ENCODE assay signal across 8 cellular contexts in the genomic region with DNA sequence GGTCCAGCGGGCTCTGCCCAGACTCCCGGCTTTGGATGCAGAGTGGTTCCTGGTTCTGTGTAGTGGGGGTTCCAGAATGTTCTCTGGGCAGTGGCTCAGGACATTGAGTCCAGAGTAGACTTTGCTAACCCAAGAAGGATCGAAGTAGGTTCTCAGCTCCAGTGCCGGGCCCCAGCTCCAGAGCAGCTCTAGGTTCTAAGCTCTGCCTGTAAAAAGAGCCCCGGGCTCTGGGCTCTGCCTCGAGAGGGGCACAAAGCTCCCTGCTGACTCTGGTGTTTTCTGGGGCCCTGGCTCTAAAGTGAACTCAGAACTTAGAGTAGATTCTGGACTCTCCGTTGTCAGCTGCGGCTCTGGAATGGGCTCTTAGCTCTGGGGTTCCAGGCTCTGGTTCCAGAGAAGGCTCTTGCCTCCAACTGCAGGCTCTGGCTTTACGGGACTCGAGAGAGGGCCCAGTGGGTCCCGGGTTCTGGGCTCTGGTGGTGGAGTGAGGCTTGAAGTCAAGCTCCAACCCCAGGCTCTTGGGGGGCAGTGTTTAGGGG.
A peak's percentile ranks its signal among the peaks of the same experiment; 100 is the strongest.
DNase-seq lines count a peak whose midpoint lies in the region; ATAC-seq lines count a peak whose summit lies in the region.

No MANE protein-coding gene starts in this region.

- peak overlapping the region; percentile 30 for H3K4me3 Mint-ChIP-seq in stimulated activated naive CD8-positive, alpha-beta T cell treated with anti-CD3 and anti-CD28 coated beads, Interleukin-15, Interleukin-2, amounts not matched to agents 100 ng/mL and 50 ng/mL, for 24 hours
- H3K4me3 Mint-ChIP-seq in central memory CD8-positive, alpha-beta T cell, result peak overlapping the region; percentile 68

- H3K4me1 ChIP-seq in mucosa of stomach (ENCODE audit: control insufficient read depth, insufficient read depth, low read length), result peaks cover 12% of the 10 kb centered on the region

- peaks cover 12% of the 10 kb centered on the region for H3K27me3 ChIP-seq in mucosa of stomach (ENCODE audit: control insufficient read depth, insufficient read depth, low read length)

- H3K27ac Mint-ChIP-seq in stimulated activated naive CD8-positive, alpha-beta T cell treated with anti-CD3 and anti-CD28 coated beads, Interleukin-15, Interleukin-2, amounts not matched to agents 100 ng/mL and 50 ng/mL, for 24 hours, result no peak overlapping the region
- H3K27ac Mint-ChIP-seq in central memory CD8-positive, alpha-beta T cell (ENCODE audit: low read depth), result peak overlapping the region; percentile 89

- H3K4me3 ChIP-seq in mucosa of stomach (ENCODE audit: low read length), result peak overlapping the region; percentile 7

- no peak for DNase-seq in stimulated activated naive CD8-positive, alpha-beta T cell treated with anti-CD3 and anti-CD28 coated beads, Interleukin-15, Interleukin-2, amounts not matched to agents 100 U/mL and 50 U/mL, for 24 hours
- DNase-seq in central memory CD8-positive, alpha-beta T cell (ENCODE audit: low spot score in 2 of 2), result no peak
- DNase-seq in hepatic stellate cell (ENCODE audit: low spot score), result no peak
- DNase-seq in stimulated activated CD8-positive, alpha-beta memory T cell treated with anti-CD3 and anti-CD28 coated beads, Interleukin-4, amount 100 ng/mL, for 48 hours, result no peak

- no peaks in the 10 kb centered on the region for H3K9me3 ChIP-seq in mucosa of stomach (ENCODE audit: control insufficient read depth, low read length)

- H3K36me3 ChIP-seq in mucosa of stomach (ENCODE audit: control insufficient read depth, insufficient read depth, low read length), result peaks cover 8% of the 10 kb centered on the region

- H3K4me1 Mint-ChIP-seq in stimulated activated naive CD8-positive, alpha-beta T cell treated with anti-CD3 and anti-CD28 coated beads, Interleukin-15, Interleukin-2, amounts not matched to agents 100 ng/mL and 50 ng/mL, for 24 hours (ENCODE audit: low read depth), result peaks cover 20% of the 10 kb centered on the region
- peaks cover 18% of the 10 kb centered on the region for H3K4me1 Mint-ChIP-seq in central memory CD8-positive, alpha-beta T cell

- peaks cover 11% of the 10 kb centered on the region for H3K27me3 Mint-ChIP-seq in stimulated activated naive CD8-positive, alpha-beta T cell treated with anti-CD3 and anti-CD28 coated beads, Interleukin-15, Interleukin-2, amounts not matched to agents 100 ng/mL and 50 ng/mL, for 24 hours
- H3K27me3 Mint-ChIP-seq in central memory CD8-positive, alpha-beta T cell, result no peaks in the 10 kb centered on the region

- peak overlapping the region; percentile 65 for H3K9ac ChIP-seq in mucosa of stomach (ENCODE audit: low read length)

- peaks cover 19% of the 10 kb centered on the region for H3K36me3 Mint-ChIP-seq in stimulated activated naive CD8-positive, alpha-beta T cell treated with anti-CD3 and anti-CD28 coated beads, Interleukin-15, Interleukin-2, amounts not matched to agents 100 ng/mL and 50 ng/mL, for 24 hours (ENCODE audit: low read depth)
- H3K36me3 Mint-ChIP-seq in central memory CD8-positive, alpha-beta T cell (ENCODE audit: insufficient read depth), result peaks cover 7% of the 10 kb centered on the region

- no peak for ATAC-seq in stimulated activated naive CD8-positive, alpha-beta T cell treated with anti-CD3 and anti-CD28 coated beads, Interleukin-15, Interleukin-2, amounts not matched to agents 100 U/mL and 50 U/mL, for 24 hours
- peak; percentile 16 for ATAC-seq in central memory CD8-positive, alpha-beta T cell (replicated peaks; ENCODE audit: extremely low read depth, poor library complexity, severe bottlenecking)
- ATAC-seq in GM18517 (IDR thresholded peaks at IDR 0.05; ENCODE audit: unreplicated experiment), result no peak
- ATAC-seq in HG03135 (IDR thresholded peaks at IDR 0.05; ENCODE audit: unreplicated experiment), result no peak

- H3K9me3 Mint-ChIP-seq in stimulated activated naive CD8-positive, alpha-beta T cell treated with anti-CD3 and anti-CD28 coated beads, Interleukin-15, Interleukin-2, amounts not matched to agents 100 ng/mL and 50 ng/mL, for 24 hours, result no peaks in the 10 kb centered on the region
- H3K9me3 Mint-ChIP-seq in central memory CD8-positive, alpha-beta T cell, result no peaks in the 10 kb centered on the region
